ENCODE assay signal across 1 cellular context in genomic region chr7:75994388-75995051, GRCh38.
A peak's percentile ranks its signal among the peaks of the same experiment; 100 is the strongest.
TF ChIP-seq lines count a peak whose summit lies in the region.

TMEM120A (minus strand) TSS chr7:75994595; CDS start chr7:75994570, 25 bp downstream.

TF ChIP-seq in H1, 55 proteins besides CTCF, POLR2A, EP300 and RAD21 (continued from another document):
- no peak for TF ChIP-seq MAFK (IDR thresholded peaks at IDR 0.05; ENCODE audit: low read depth, low read length)
- peak; percentile 44; the same call in 1 of the 2 replicates for TF ChIP-seq EGR1 (IDR thresholded peaks at IDR 0.05; ENCODE audit: borderline replicate concordance, low read depth, low read length)
- TF ChIP-seq JUN (IDR thresholded peaks at IDR 0.05; ENCODE audit: low read depth, low read length), result no peak
- no peak for TF ChIP-seq BRCA1 (IDR thresholded peaks at IDR 0.05; ENCODE audit: low read depth, low read length)
- no peak for TF ChIP-seq SAP30 (IDR thresholded peaks at IDR 0.05; ENCODE audit: insufficient read depth, insufficient replicate concordance, low read length)
- no peak for TF ChIP-seq SUZ12 (IDR thresholded peaks at IDR 0.05; ENCODE audit: low read length)
- TF ChIP-seq SIN3A (conservative IDR thresholded peaks at IDR 0.05 in 1 of 2, IDR thresholded peaks at IDR 0.05 in 1 of 2; ENCODE audit: low read depth in 1 of 2, low read length in 2 of 2), result peak in 1 of 2 experiments; percentile 33; a peak in 1 of 4 replicates
- peak; percentile 86 for TF ChIP-seq KDM1A (IDR thresholded peaks at IDR 0.05; ENCODE audit: borderline replicate concordance, low read length)
- TF ChIP-seq HDAC6 (IDR thresholded peaks at IDR 0.05; ENCODE audit: low read depth, low read length), result no peak
- 0 out of 2 replicates have a peak, but pooled peaks have one; percentile 28 for TF ChIP-seq GABPA (IDR thresholded peaks at IDR 0.05; ENCODE audit: borderline replicate concordance, insufficient read depth, low read length)
- TF ChIP-seq RXRA (IDR thresholded peaks at IDR 0.05; ENCODE audit: insufficient read depth, low read depth, low read length), result no peak
- no peak for TF ChIP-seq SIRT6 (IDR thresholded peaks at IDR 0.05; ENCODE audit: low read length)
- no peak for TF ChIP-seq POU5F1 (IDR thresholded peaks at IDR 0.05; ENCODE audit: low read depth, low read length)
- peak in 1 of 2 experiments; percentile 0; a peak in 2 of 4 replicates for TF ChIP-seq HDAC2 (IDR thresholded peaks at IDR 0.05; ENCODE audit: borderline replicate concordance in 1 of 2, low read depth in 2 of 2, low read length in 2 of 2)
- no peak for TF ChIP-seq KDM5A (IDR thresholded peaks at IDR 0.05; ENCODE audit: low read length)
- no peak for TF ChIP-seq CBX5 (IDR thresholded peaks at IDR 0.05; ENCODE audit: low read depth, low read length)
- TF ChIP-seq, protein P1, sequence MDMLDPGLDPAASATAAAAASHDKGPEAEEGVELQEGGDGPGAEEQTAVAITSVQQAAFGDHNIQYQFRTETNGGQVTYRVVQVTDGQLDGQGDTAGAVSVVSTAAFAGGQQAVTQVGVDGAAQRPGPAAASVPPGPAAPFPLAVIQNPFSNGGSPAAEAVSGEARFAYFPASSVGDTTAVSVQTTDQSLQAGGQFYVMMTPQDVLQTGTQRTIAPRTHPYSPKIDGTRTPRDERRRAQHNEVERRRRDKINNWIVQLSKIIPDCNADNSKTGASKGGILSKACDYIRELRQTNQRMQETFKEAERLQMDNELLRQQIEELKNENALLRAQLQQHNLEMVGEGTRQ (IDR thresholded peaks at IDR 0.05; ENCODE audit: low read length), result peak; percentile 26; the same call in 1 of the 2 replicates
- TF ChIP-seq SP1 (IDR thresholded peaks at IDR 0.05; ENCODE audit: low read depth, low read length), result peak; percentile 90
- no peak for TF ChIP-seq CHD1 (IDR thresholded peaks at IDR 0.05; ENCODE audit: low read depth, low read length)
- TF ChIP-seq CBX8 (IDR thresholded peaks at IDR 0.05; ENCODE audit: borderline replicate concordance, low read depth, low read length), result no peak
- TF ChIP-seq SRF (IDR thresholded peaks at IDR 0.05; ENCODE audit: low read depth, low read length), result no peak
- no peak for TF ChIP-seq CREB1 (IDR thresholded peaks at IDR 0.05)
- no peak for TF ChIP-seq RFX5 (IDR thresholded peaks at IDR 0.05; ENCODE audit: borderline replicate concordance, low read depth, low read length)
- TF ChIP-seq TAF1 (IDR thresholded peaks at IDR 0.05; ENCODE audit: low read depth, low read length), result peak; percentile 77
- no peak for TF ChIP-seq SIX5 (IDR thresholded peaks at IDR 0.05; ENCODE audit: low read depth, low read length)
- TF ChIP-seq FOSL1 (IDR thresholded peaks at IDR 0.05; ENCODE audit: insufficient read depth, low read depth, low read length), result no peak
- peak; percentile 56 for TF ChIP-seq MAX (IDR thresholded peaks at IDR 0.05)
- no peak for TF ChIP-seq KDM4A (IDR thresholded peaks at IDR 0.05; ENCODE audit: low read depth, low read length, severe bottlenecking)
- TF ChIP-seq RNF2 (IDR thresholded peaks at IDR 0.05; ENCODE audit: borderline replicate concordance, low read depth, low read length, missing control alignments, poor library complexity, severe bottlenecking), result no peak
- TF ChIP-seq TBP (IDR thresholded peaks at IDR 0.05; ENCODE audit: low read depth, low read length), result peak; percentile 69
- no peak for TF ChIP-seq BACH1 (IDR thresholded peaks at IDR 0.05; ENCODE audit: low read length)
- no peak for TF ChIP-seq YY1 (IDR thresholded peaks at IDR 0.05; ENCODE audit: low read depth, low read length)
- no peak for TF ChIP-seq GTF2F1 (IDR thresholded peaks at IDR 0.05; ENCODE audit: borderline replicate concordance, low read depth, low read length)
- TF ChIP-seq CTBP2 (IDR thresholded peaks at IDR 0.05; ENCODE audit: borderline replicate concordance, insufficient read depth, insufficient read length, low read length), result no peak
- TF ChIP-seq TCF12 (IDR thresholded peaks at IDR 0.05; ENCODE audit: low read depth, low read length), result no peak
- peak; percentile 82 for TF ChIP-seq POLR2AphosphoS5 (IDR thresholded peaks at IDR 0.05; ENCODE audit: low read depth, low read length)
- TF ChIP-seq CEBPB (IDR thresholded peaks at IDR 0.05; ENCODE audit: low read depth, low read length), result no peak
- TF ChIP-seq NANOG (IDR thresholded peaks at IDR 0.05; ENCODE audit: insufficient read depth, low read depth, low read length, poor library complexity, severe bottlenecking), result no peak
- 0 out of 2 replicates have a peak, but pooled peaks have one; percentile 72 for TF ChIP-seq SP4 (IDR thresholded peaks at IDR 0.05; ENCODE audit: low read length)
- no peak for TF ChIP-seq TEAD4 (IDR thresholded peaks at IDR 0.05; ENCODE audit: low read depth, low read length)
- TF ChIP-seq, protein P2, sequence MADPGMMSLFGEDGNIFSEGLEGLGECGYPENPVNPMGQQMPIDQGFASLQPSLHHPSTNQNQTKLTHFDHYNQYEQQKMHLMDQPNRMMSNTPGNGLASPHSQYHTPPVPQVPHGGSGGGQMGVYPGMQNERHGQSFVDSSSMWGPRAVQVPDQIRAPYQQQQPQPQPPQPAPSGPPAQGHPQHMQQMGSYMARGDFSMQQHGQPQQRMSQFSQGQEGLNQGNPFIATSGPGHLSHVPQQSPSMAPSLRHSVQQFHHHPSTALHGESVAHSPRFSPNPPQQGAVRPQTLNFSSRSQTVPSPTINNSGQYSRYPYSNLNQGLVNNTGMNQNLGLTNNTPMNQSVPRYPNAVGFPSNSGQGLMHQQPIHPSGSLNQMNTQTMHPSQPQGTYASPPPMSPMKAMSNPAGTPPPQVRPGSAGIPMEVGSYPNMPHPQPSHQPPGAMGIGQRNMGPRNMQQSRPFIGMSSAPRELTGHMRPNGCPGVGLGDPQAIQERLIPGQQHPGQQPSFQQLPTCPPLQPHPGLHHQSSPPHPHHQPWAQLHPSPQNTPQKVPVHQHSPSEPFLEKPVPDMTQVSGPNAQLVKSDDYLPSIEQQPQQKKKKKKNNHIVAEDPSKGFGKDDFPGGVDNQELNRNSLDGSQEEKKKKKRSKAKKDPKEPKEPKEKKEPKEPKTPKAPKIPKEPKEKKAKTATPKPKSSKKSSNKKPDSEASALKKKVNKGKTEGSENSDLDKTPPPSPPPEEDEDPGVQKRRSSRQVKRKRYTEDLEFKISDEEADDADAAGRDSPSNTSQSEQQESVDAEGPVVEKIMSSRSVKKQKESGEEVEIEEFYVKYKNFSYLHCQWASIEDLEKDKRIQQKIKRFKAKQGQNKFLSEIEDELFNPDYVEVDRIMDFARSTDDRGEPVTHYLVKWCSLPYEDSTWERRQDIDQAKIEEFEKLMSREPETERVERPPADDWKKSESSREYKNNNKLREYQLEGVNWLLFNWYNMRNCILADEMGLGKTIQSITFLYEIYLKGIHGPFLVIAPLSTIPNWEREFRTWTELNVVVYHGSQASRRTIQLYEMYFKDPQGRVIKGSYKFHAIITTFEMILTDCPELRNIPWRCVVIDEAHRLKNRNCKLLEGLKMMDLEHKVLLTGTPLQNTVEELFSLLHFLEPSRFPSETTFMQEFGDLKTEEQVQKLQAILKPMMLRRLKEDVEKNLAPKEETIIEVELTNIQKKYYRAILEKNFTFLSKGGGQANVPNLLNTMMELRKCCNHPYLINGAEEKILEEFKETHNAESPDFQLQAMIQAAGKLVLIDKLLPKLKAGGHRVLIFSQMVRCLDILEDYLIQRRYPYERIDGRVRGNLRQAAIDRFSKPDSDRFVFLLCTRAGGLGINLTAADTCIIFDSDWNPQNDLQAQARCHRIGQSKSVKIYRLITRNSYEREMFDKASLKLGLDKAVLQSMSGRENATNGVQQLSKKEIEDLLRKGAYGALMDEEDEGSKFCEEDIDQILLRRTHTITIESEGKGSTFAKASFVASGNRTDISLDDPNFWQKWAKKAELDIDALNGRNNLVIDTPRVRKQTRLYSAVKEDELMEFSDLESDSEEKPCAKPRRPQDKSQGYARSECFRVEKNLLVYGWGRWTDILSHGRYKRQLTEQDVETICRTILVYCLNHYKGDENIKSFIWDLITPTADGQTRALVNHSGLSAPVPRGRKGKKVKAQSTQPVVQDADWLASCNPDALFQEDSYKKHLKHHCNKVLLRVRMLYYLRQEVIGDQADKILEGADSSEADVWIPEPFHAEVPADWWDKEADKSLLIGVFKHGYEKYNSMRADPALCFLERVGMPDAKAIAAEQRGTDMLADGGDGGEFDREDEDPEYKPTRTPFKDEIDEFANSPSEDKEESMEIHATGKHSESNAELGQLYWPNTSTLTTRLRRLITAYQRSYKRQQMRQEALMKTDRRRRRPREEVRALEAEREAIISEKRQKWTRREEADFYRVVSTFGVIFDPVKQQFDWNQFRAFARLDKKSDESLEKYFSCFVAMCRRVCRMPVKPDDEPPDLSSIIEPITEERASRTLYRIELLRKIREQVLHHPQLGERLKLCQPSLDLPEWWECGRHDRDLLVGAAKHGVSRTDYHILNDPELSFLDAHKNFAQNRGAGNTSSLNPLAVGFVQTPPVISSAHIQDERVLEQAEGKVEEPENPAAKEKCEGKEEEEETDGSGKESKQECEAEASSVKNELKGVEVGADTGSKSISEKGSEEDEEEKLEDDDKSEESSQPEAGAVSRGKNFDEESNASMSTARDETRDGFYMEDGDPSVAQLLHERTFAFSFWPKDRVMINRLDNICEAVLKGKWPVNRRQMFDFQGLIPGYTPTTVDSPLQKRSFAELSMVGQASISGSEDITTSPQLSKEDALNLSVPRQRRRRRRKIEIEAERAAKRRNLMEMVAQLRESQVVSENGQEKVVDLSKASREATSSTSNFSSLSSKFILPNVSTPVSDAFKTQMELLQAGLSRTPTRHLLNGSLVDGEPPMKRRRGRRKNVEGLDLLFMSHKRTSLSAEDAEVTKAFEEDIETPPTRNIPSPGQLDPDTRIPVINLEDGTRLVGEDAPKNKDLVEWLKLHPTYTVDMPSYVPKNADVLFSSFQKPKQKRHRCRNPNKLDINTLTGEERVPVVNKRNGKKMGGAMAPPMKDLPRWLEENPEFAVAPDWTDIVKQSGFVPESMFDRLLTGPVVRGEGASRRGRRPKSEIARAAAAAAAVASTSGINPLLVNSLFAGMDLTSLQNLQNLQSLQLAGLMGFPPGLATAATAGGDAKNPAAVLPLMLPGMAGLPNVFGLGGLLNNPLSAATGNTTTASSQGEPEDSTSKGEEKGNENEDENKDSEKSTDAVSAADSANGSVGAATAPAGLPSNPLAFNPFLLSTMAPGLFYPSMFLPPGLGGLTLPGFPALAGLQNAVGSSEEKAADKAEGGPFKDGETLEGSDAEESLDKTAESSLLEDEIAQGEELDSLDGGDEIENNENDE (IDR thresholded peaks at IDR 0.05; ENCODE audit: insufficient replicate concordance, low read length), result no peak
- no peak for TF ChIP-seq BCL11A (IDR thresholded peaks at IDR 0.05; ENCODE audit: low read depth in 2 of 2, low read length in 2 of 2)
- TF ChIP-seq EZH2 (IDR thresholded peaks at IDR 0.05; ENCODE audit: low read depth, low read length, severe bottlenecking), result no peak
- peak; percentile 64 for TF ChIP-seq CHD2 (IDR thresholded peaks at IDR 0.05; ENCODE audit: low read length)
- no peak for TF ChIP-seq RBBP5 (IDR thresholded peaks at IDR 0.05; ENCODE audit: borderline replicate concordance, low read depth, low read length)
- TF ChIP-seq JUND (IDR thresholded peaks at IDR 0.05; ENCODE audit: low read length), result no peak
- TF ChIP-seq SP2 (IDR thresholded peaks at IDR 0.05; ENCODE audit: low read length), result no peak; the same call in 1 of the 2 replicates
- peak; percentile 60; the same call in 1 of the 2 replicates for TF ChIP-seq PHF8 (conservative IDR thresholded peaks at IDR 0.05; ENCODE audit: low read depth, low read length)
- TF ChIP-seq, protein P3, sequence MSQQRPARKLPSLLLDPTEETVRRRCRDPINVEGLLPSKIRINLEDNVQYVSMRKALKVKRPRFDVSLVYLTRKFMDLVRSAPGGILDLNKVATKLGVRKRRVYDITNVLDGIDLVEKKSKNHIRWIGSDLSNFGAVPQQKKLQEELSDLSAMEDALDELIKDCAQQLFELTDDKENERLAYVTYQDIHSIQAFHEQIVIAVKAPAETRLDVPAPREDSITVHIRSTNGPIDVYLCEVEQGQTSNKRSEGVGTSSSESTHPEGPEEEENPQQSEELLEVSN (IDR thresholded peaks at IDR 0.05), result no peak; the same call in 1 of the 2 replicates
- TF ChIP-seq, protein P4, sequence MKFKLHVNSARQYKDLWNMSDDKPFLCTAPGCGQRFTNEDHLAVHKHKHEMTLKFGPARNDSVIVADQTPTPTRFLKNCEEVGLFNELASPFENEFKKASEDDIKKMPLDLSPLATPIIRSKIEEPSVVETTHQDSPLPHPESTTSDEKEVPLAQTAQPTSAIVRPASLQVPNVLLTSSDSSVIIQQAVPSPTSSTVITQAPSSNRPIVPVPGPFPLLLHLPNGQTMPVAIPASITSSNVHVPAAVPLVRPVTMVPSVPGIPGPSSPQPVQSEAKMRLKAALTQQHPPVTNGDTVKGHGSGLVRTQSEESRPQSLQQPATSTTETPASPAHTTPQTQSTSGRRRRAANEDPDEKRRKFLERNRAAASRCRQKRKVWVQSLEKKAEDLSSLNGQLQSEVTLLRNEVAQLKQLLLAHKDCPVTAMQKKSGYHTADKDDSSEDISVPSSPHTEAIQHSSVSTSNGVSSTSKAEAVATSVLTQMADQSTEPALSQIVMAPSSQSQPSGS (IDR thresholded peaks at IDR 0.05; ENCODE audit: low read length), result no peak
- TF ChIP-seq NRF1 (IDR thresholded peaks at IDR 0.05; ENCODE audit: low read depth, low read length), result no peak
- no peak for TF ChIP-seq ATF3 (IDR thresholded peaks at IDR 0.05; ENCODE audit: insufficient read depth, low read depth, low read length)
TF ChIP-seq in H1: peak in this region for 15.
